In the genomic region with DNA sequence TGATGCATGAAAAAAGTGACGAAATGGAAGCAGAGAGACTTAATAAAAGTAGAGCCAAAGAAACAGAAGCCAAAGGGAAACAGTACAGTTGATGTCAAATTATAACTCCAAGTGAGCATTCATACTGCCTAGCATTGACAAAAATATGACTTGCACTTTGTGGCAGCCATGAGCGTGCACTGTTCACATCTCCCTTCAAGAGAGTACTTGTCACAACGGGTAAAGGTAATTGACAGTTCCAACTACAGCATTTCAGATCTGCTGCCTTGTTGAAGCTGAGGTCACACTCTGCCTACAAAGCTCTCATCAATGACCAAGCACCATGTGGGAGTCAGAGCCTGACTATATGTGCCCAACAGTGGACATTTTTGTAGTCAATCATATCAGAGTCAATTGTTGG, we compare ENCODE assay signal across 32 cellular contexts.
"Had no signal": no experiment of that assay in that cellular context is flagged by ENCODE, and none has a peak within 500 bp of the region (broad histone marks: within the 10 kb centered on the region; RNA-seq: fewer than 3 reads in every experiment).

No MANE protein-coding gene starts in this region.

- H2AFZ ChIP-seq: PC-9 had no signal

- H3K4me2 ChIP-seq: KMS-11, PC-9 had no signal

- H3K27ac ChIP-seq: KMS-11, PC-9, RWPE1, SJCRH30, SK-N-MC had no signal

- H3K36me3 Mint-ChIP-seq: T-cell had no signal

- H3K9me3 ChIP-seq: SJCRH30 had no signal

- H3K4me3 ChIP-seq: PC-9, SJCRH30, SK-N-MC had no signal

- FAIRE-seq: RCC 7860 had no signal

- H3K9ac ChIP-seq: KMS-11 had no signal

- DNase-seq: Karpas-422, MM.1S, MV-4-11, NCI-H1092, NCI-H1105, NCI-H1417 treated with DMSO at 0.1 percent for 48 hours, NCI-H1436 treated with DMSO at 0.1 percent for 48 hours, NCI-H1694 treated with DMSO at 0.1 percent for 48 hours, NCI-H1930, NCI-H2029 treated with DMSO at 0.1 percent for 48 hours, NCI-H2081 treated with DMSO at 0.1 percent for 48 hours, NCI-H2107, NCI-H2171, NCI-H2227 treated with DMSO at 0.1 percent for 48 hours, NCI-H446 treated with DMSO at 0.1 percent for 48 hours, NCI-H510A, NCI-H524, NCI-H526, NCI-H69, NCI-H82, PC-9, SHP77, SIG-M5, SJCRH30, T-cell had no signal

- H3K27ac Mint-ChIP-seq: T-cell had no signal

- H3K27me3 ChIP-seq: SJCRH30 had no signal

- ATAC-seq: Panc1, Right ventricle myocardium inferior, SK-N-SH treated with all-trans-retinoic acid at 6 μM for 48 hours, T-cell had no signal

- H3K4me1 ChIP-seq: SJCRH30 had no signal

- H3K4me3 Mint-ChIP-seq: T-cell had no signal

- H3K36me3 ChIP-seq: SJCRH30 had no signal

- H3K4me1 Mint-ChIP-seq: T-cell had no signal
